9 cellular contexts compared by ENCODE assay signal in the genomic region with DNA sequence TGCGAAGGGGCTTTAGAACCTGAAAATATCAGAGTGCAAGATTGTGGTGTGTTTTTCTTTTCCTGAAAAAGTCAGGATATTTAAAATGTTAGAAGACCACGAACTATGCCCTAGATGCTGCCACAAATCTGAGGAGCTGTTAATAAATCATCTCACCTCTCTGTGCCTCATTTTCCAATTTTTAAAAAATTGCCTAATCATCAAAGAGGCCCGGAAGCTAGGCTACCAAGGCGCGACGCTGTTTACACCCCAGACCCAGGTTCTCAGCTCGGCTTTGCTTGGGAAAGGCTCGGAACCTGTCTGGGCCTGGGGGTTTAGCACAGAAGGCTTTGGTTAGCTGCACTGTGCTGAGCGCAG.
DNase-seq lines count a peak whose midpoint lies in the region; TF ChIP-seq lines count a peak whose summit lies in the region.
"Had no signal": no experiment of that assay in that cellular context is flagged by ENCODE, and none has a peak within 500 bp of the region (broad histone marks: within the 10 kb centered on the region; RNA-seq: fewer than 3 reads in every experiment).

No MANE protein-coding gene starts in this region.

- H3K79me2 ChIP-seq in neural cell (replicated peaks; ENCODE audit: insufficient read depth, low read length), result no peaks in the 10 kb centered on the region

- no peaks in the 10 kb centered on the region for H3K36me3 ChIP-seq in neural cell (ENCODE audit: insufficient read depth, low read length)

- H3K4me3 ChIP-seq in HFF-Myc (replicated peaks; ENCODE audit: low read depth, low read length), result peak overlapping the region; percentile 34
- peak overlapping the region; percentile 61 for H3K4me3 ChIP-seq in neural cell (ENCODE audit: low read length)

- H3K27ac ChIP-seq in 22Rv1, result peak overlapping the region; percentile 26; the same call in 1 of the 2 replicates
- H3K27ac ChIP-seq in cingulate gyrus (ENCODE audit: low read depth, low read length), result peak overlapping the region; percentile 54
- peak overlapping the region; percentile 42 for H3K27ac ChIP-seq in neural cell (ENCODE audit: low read length)

- H4K20me1 ChIP-seq in neural cell (ENCODE audit: insufficient read depth), result no peaks in the 10 kb centered on the region

- no peak for TF ChIP-seq EP300 in neural cell (conservative IDR thresholded peaks at IDR 0.05; ENCODE audit: poor library complexity, severe bottlenecking)

- CTCF ChIA-PET in GM10248 (lab: Yijun Ruan, JAX), result interaction anchor here (1.0 kb wide), 1 partner anchor 13 kb away, joined by 3 read pairs; no protein-coding TSS in a partner anchor

- peak overlapping the region; percentile 33 for H2AFZ ChIP-seq in neural cell (ENCODE audit: low read depth, low read length)

- TF ChIP-seq CTCF in 22Rv1 (IDR thresholded peaks at IDR 0.05) (no peak), HFF-Myc (IDR thresholded peaks at IDR 0.05; ENCODE audit: low read depth, low read length, missing control alignments) (no peak), neural cell (IDR thresholded peaks at IDR 0.05; ENCODE audit: poor library complexity, severe bottlenecking) (no peak), GM10248 (IDR thresholded peaks at IDR 0.05; ENCODE audit: control extremely low read depth, extremely low read depth, low read depth, missing control alignments) (no peak)

- H3K4me2 ChIP-seq in neural cell (ENCODE audit: low read length), result no peak overlapping the region

- DNase-seq in HFF-Myc (ENCODE audit: extremely low read depth, low read depth) (no peak), GM10248 (ENCODE audit: extremely low spot score) (no peak), middle frontal gyrus (ENCODE audit: extremely low spot score, low spot score) (no peak), NCI-H748 (lab: John Stamatoyannopoulos, UW; ENCODE audit: unreplicated experiment) (no peak)
- no peak for DNase-seq in activated CD4-positive, CD25-positive, alpha-beta regulatory T cell treated with anti-CD3 and anti-CD28 coated beads, Interleukin-2, amount 50 U/mL, for 72 hours
- DNase-seq: DMS79 had no signal

- no peak for TF ChIP-seq RAD21 in neural cell (conservative IDR thresholded peaks at IDR 0.05)

- POLR2A ChIA-PET in GM10248 (lab: Yijun Ruan, JAX), result no interaction called here

- no peaks in the 10 kb centered on the region for H3K9me3 ChIP-seq in neural cell (ENCODE audit: low read length)

- H3K9ac ChIP-seq in neural cell (ENCODE audit: low read length), result peak overlapping the region; percentile 63

- H3K27me3 ChIP-seq in neural cell (ENCODE audit: insufficient read depth, low read depth, low read length), result no peaks in the 10 kb centered on the region

- no peaks in the 10 kb centered on the region for H3F3A ChIP-seq in neural cell (ENCODE audit: insufficient read depth, low read length, poor library complexity, severe bottlenecking)

- no peaks in the 10 kb centered on the region for H3K9me2 ChIP-seq in neural cell (ENCODE audit: insufficient read depth, low read length)

TF ChIP-seq in neural cell, 6 proteins besides CTCF, POLR2A, EP300 and RAD21:
- TF ChIP-seq, protein P1, sequence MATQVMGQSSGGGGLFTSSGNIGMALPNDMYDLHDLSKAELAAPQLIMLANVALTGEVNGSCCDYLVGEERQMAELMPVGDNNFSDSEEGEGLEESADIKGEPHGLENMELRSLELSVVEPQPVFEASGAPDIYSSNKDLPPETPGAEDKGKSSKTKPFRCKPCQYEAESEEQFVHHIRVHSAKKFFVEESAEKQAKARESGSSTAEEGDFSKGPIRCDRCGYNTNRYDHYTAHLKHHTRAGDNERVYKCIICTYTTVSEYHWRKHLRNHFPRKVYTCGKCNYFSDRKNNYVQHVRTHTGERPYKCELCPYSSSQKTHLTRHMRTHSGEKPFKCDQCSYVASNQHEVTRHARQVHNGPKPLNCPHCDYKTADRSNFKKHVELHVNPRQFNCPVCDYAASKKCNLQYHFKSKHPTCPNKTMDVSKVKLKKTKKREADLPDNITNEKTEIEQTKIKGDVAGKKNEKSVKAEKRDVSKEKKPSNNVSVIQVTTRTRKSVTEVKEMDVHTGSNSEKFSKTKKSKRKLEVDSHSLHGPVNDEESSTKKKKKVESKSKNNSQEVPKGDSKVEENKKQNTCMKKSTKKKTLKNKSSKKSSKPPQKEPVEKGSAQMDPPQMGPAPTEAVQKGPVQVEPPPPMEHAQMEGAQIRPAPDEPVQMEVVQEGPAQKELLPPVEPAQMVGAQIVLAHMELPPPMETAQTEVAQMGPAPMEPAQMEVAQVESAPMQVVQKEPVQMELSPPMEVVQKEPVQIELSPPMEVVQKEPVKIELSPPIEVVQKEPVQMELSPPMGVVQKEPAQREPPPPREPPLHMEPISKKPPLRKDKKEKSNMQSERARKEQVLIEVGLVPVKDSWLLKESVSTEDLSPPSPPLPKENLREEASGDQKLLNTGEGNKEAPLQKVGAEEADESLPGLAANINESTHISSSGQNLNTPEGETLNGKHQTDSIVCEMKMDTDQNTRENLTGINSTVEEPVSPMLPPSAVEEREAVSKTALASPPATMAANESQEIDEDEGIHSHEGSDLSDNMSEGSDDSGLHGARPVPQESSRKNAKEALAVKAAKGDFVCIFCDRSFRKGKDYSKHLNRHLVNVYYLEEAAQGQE (IDR thresholded peaks at IDR 0.05; ENCODE audit: borderline replicate concordance), result no peak
- no peak for TF ChIP-seq POLR2AphosphoS5 (IDR thresholded peaks at IDR 0.05)
- TF ChIP-seq EZH2 (IDR thresholded peaks at IDR 0.05; ENCODE audit: borderline replicate concordance, insufficient read depth, low read length, poor library complexity, severe bottlenecking), result no peak
- TF ChIP-seq SMC3 (conservative IDR thresholded peaks at IDR 0.05; ENCODE audit: poor library complexity), result no peak
- TF ChIP-seq TAF1 (IDR thresholded peaks at IDR 0.05; ENCODE audit: low read depth), result no peak
- TF ChIP-seq MXI1 (conservative IDR thresholded peaks at IDR 0.05; ENCODE audit: poor library complexity, severe bottlenecking), result no peak
